ENCODE assay signal across 26 cellular contexts in the genomic region with DNA sequence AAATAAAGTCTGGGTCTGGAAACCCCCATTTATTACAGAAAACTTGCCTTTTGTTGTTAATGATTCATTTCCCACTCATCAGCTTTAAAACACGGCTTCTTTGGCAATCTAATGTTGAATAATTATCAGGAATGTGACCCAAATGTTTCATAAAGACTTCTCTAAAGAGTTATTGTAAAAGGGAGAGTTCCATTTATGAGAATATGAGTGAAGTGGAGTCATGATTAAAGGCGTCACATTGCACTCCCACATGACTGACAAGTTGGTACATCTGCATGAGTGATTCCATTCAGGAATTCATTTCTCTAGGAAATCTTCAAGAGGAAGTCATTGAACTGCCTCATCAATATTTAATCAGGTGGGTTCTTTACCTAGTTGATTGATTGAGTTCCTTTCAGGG.
"Had no signal": no experiment of that assay in that cellular context is flagged by ENCODE, and none has a peak within 500 bp of the region (broad histone marks: within the 10 kb centered on the region; RNA-seq: fewer than 3 reads in every experiment).

No MANE protein-coding gene starts in this region.

- DNase-seq: activated CD4-positive, alpha-beta T cell treated with anti-CD3 and anti-CD28 coated beads for 48 hours; activated CD4-positive, alpha-beta T cell treated with anti-CD3 and anti-CD28 coated beads, Interleukin-2, amount 50 U/mL, for 4 hours; activated CD4-positive, CD25-positive, alpha-beta regulatory T cell treated with anti-CD3 and anti-CD28 coated beads, Interleukin-2, amount 50 U/mL, for 72 hours; activated CD8-positive, alpha-beta memory T cell treated with anti-CD3 and anti-CD28 coated beads, Interleukin-2, amount 50 U/mL, for 48 hours; activated CD8-positive, alpha-beta T cell treated with anti-CD3 and anti-CD28 coated beads, Interleukin-2, amount 10 ng/mL, durations not matched to agents 7 days and 5 days; activated effector memory CD4-positive, alpha-beta T cell treated with Interleukin-2 at 50 U/mL for 16 hours; activated naive CD4-positive, alpha-beta T cell; activated T-cell treated with anti-CD3 and anti-CD28 coated beads, Interleukin-2, amount 50 U/mL, for 1 hour; aorta; KG1; NCI-H1092; NCI-H1417; NCI-H1930; NCI-H2171 treated with DMSO at 0.1 percent for 48 hours; NCI-H226; NCI-H526 treated with DMSO at 0.1 percent for 48 hours; NCI-H82; NK-92 treated with Interleukin-12 subunit alpha and Interleukin-12 subunit beta, amount 100 ng/mL, for 24 hours; SHP77 treated with DMSO at 0.1 percent for 48 hours; T-helper 17 cell; T-helper 9 cell had no signal

- H3K9me3 Mint-ChIP-seq: activated T-helper 1 cell treated with anti-CD3 and anti-CD28 coated beads, Interleukin-12 subunit alpha, Interleukin-12 subunit beta, Interleukin-2, Interleukin-4 antibody, amounts not matched to agents 30 ng/mL and 10 ng/mL and 1 ng/mL, durations not matched to agents 14 hours and 24 hours and 36 hours; central memory CD8-positive, alpha-beta T cell had no signal

- H3K4me1 Mint-ChIP-seq: activated naive CD4-positive, alpha-beta T cell treated with anti-CD3 and anti-CD28 coated beads, Interleukin-2, amount 50 U/mL, for 24 hours; central memory CD8-positive, alpha-beta T cell; T-helper 17 cell had no signal

- ATAC-seq: activated CD8-positive, alpha-beta T cell treated with anti-CD3 and anti-CD28 coated beads, Interleukin-2, amount 10 ng/mL, durations not matched to agents 7 days and 5 days; Panc1; T-helper 17 cell; WTC11 had no signal

- H3K27ac Mint-ChIP-seq: activated CD8-positive, alpha-beta T cell treated with anti-CD3 and anti-CD28 coated beads, Interleukin-2, amount 10 ng/mL, durations not matched to agents 7 days and 5 days; activated naive CD4-positive, alpha-beta T cell treated with anti-CD3 and anti-CD28 coated beads, Interleukin-2, amount 50 U/mL, for 24 hours; activated T-helper 1 cell treated with anti-CD3 and anti-CD28 coated beads, Interleukin-12 subunit alpha, Interleukin-12 subunit beta, Interleukin-2, Interleukin-4 antibody, amounts not matched to agents 30 ng/mL and 10 ng/mL and 1 ng/mL, durations not matched to agents 14 hours and 24 hours and 36 hours; T-helper 17 cell; WTC11 had no signal

- H3K4me3 Mint-ChIP-seq: activated CD8-positive, alpha-beta T cell treated with anti-CD3 and anti-CD28 coated beads, Interleukin-2, amount 10 ng/mL, durations not matched to agents 7 days and 5 days; activated naive CD4-positive, alpha-beta T cell treated with anti-CD3 and anti-CD28 coated beads, Interleukin-2, amount 50 U/mL, for 24 hours; activated T-helper 1 cell treated with anti-CD3 and anti-CD28 coated beads, Interleukin-12 subunit alpha, Interleukin-12 subunit beta, Interleukin-2, Interleukin-4 antibody, amounts not matched to agents 30 ng/mL and 10 ng/mL and 1 ng/mL, durations not matched to agents 14 hours and 24 hours and 36 hours; central memory CD8-positive, alpha-beta T cell; T-helper 17 cell; WTC11 had no signal

- H3K36me3 Mint-ChIP-seq: activated naive CD4-positive, alpha-beta T cell treated with anti-CD3 and anti-CD28 coated beads, Interleukin-2, amount 50 U/mL, for 24 hours had no signal
